Comparison of ENCODE assay signal across 28 cellular contexts in genomic region chr3:43473228-43473627, GRCh38.
"Had no signal": no experiment of that assay in that cellular context is flagged by ENCODE, and none has a peak within 500 bp of the region (broad histone marks: within the 10 kb centered on the region; RNA-seq: fewer than 3 reads in every experiment).

No MANE protein-coding gene starts in this region.

- H3K36me3 Mint-ChIP-seq: mesothelial cell of epicardium; stimulated activated effector memory CD8-positive, alpha-beta T cell treated with anti-CD3 and anti-CD28 coated beads, Interleukin-12 subunit alpha, Interleukin-12 subunit beta, amount 100 ng/mL, for 72 hours; type B pancreatic cell had no signal

- H3K27me3 ChIP-seq: testis, vagina had no signal

- H3K9me3 Mint-ChIP-seq: activated naive CD4-positive, alpha-beta T cell treated with anti-CD3 and anti-CD28 coated beads, Interleukin-2, amount 50 U/mL, for 72 hours; activated T-cell treated with anti-CD3 and anti-CD28 coated beads, Interleukin-2, amount 50 U/mL, for 24 hours; activated T-helper 17 cell treated with anti-CD3 and anti-CD28 coated beads, Interleukin-2, amount 50 U/mL, for 72 hours; dendritic cell treated with granulocyte-macrophage colony-stimulating factor and Interleukin-4, amounts not matched to agents 40 ng/mL and 50 ng/mL, for 4 days; nephron; type B pancreatic cell had no signal

- H2AFZ ChIP-seq: parathyroid adenoma had no signal

- H3K9me3 ChIP-seq: left ventricle myocardium inferior, testis, vagina had no signal

- H3K27ac ChIP-seq: left ventricle myocardium inferior, parathyroid adenoma, skin epidermis, testis, vagina, VCaP had no signal

- H3K4me1 ChIP-seq: testis, vagina had no signal

- H3K36me3 ChIP-seq: left ventricle myocardium inferior, vagina had no signal

- ATAC-seq: activated T-helper 17 cell treated with anti-CD3 and anti-CD28 coated beads, Interleukin-2, amount 50 U/mL, for 72 hours; right cardiac atrium; stimulated activated effector memory CD8-positive, alpha-beta T cell treated with anti-CD3 and anti-CD28 coated beads, Interleukin-12 subunit alpha, Interleukin-12 subunit beta, amount 100 ng/mL, for 72 hours had no signal

- H3K4me3 ChIP-seq: left ventricle myocardium inferior, skin epidermis, testis, vagina had no signal

- H3K27ac Mint-ChIP-seq: activated naive CD4-positive, alpha-beta T cell treated with anti-CD3 and anti-CD28 coated beads, Interleukin-2, amount 50 U/mL, for 72 hours; activated T-cell treated with anti-CD3 and anti-CD28 coated beads, Interleukin-2, amount 50 U/mL, for 24 hours; activated T-helper 17 cell treated with anti-CD3 and anti-CD28 coated beads, Interleukin-2, amount 50 U/mL, for 72 hours; dendritic cell treated with granulocyte-macrophage colony-stimulating factor and Interleukin-4, amounts not matched to agents 40 ng/mL and 50 ng/mL, for 4 days; mesothelial cell of epicardium; nephron; stimulated activated effector memory CD8-positive, alpha-beta T cell treated with anti-CD3 and anti-CD28 coated beads, Interleukin-12 subunit alpha, Interleukin-12 subunit beta, amount 100 ng/mL, for 72 hours; type B pancreatic cell had no signal

- H3K4me3 Mint-ChIP-seq: activated T-cell treated with anti-CD3 and anti-CD28 coated beads, Interleukin-2, amount 50 U/mL, for 24 hours; activated T-helper 17 cell treated with anti-CD3 and anti-CD28 coated beads, Interleukin-2, amount 50 U/mL, for 72 hours; dendritic cell treated with granulocyte-macrophage colony-stimulating factor and Interleukin-4, amounts not matched to agents 40 ng/mL and 50 ng/mL, for 4 days; mesothelial cell of epicardium; nephron; stimulated activated effector memory CD8-positive, alpha-beta T cell treated with anti-CD3 and anti-CD28 coated beads, Interleukin-12 subunit alpha, Interleukin-12 subunit beta, amount 100 ng/mL, for 72 hours; type B pancreatic cell had no signal

- H3K9ac ChIP-seq: parathyroid adenoma had no signal

- H3K4me1 Mint-ChIP-seq: nephron had no signal

- DNase-seq: activated CD4-positive, alpha-beta T cell treated with anti-CD3 and anti-CD28 coated beads, Interleukin-2, amount 50 U/mL, for 4 hours; activated CD4-positive, CD25-positive, alpha-beta regulatory T cell treated with anti-CD3 and anti-CD28 coated beads, Interleukin-2, amount 50 U/mL, for 72 hours; activated CD8-positive, alpha-beta memory T cell treated with anti-CD3 and anti-CD28 coated beads for 24 hours; activated CD8-positive, alpha-beta memory T cell treated with anti-CD3 and anti-CD28 coated beads, Interleukin-2, amount 50 U/mL, for 4 hours; activated T-cell treated with anti-CD3 and anti-CD28 coated beads, Interleukin-2, amount 50 U/mL, for 24 hours; amniotic stem cell; effector CD4-positive, alpha-beta T cell; foreskin melanocyte; glutamatergic neuron; hippocampal formation; left ventricle myocardium inferior; nucleus accumbens; right cardiac atrium; stimulated activated CD4-positive, alpha-beta T cell treated with anti-CD3 and anti-CD28 coated beads, Interleukin-2, amount 100 ng/mL, for 24 hours; SW 1271; T-helper 2 cell; testis had no signal

- H3K27me3 Mint-ChIP-seq: activated T-cell treated with anti-CD3 and anti-CD28 coated beads, Interleukin-2, amount 50 U/mL, for 24 hours; activated T-helper 17 cell treated with anti-CD3 and anti-CD28 coated beads, Interleukin-2, amount 50 U/mL, for 72 hours; dendritic cell treated with granulocyte-macrophage colony-stimulating factor and Interleukin-4, amounts not matched to agents 40 ng/mL and 50 ng/mL, for 4 days; type B pancreatic cell had no signal
